ENCODE assay signal across 14 cellular contexts in the genomic region with DNA sequence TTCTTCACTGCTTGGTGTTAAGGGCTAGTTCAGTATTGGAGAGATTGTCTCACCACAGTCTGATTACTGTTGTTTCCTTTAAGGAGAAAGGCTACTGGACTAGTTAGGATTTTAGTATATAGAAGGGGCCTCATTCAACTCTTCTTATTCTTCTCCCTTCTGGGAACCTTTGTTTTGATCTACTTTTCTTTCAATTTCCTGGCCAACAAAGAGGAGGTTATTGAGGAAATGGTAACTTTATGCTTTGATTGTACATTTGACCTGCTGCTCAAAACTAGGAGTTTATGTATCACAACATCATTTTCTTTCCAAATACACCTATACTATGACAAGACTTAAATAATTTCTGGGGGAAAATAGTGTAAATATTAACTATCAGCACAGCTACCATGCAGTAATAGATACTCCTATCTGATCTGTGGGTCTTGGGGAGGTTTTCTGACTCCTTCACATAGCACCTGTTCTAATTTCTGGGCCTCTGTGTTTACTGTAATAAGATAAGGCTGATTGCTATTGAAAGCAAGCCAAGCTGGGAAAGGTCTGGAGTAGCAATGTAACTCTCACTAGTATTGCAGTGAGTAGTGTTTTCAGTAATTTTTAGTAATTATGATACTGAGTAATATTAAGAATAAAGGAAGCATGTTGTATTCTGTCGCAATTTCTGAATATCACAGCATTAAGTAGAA.
"Had no signal": no experiment of that assay in that cellular context is flagged by ENCODE, and none has a peak within 500 bp of the region (broad histone marks: within the 10 kb centered on the region; RNA-seq: fewer than 3 reads in every experiment).

No MANE protein-coding gene starts in this region.

- H3K9me3 ChIP-seq: gastrocnemius medialis, heart right ventricle, upper lobe of left lung had no signal

- ATAC-seq: effector memory CD8-positive, alpha-beta T cell; gastrocnemius medialis; heart right ventricle had no signal

- H3K27ac ChIP-seq: adrenal gland, epithelial cell of prostate, gastrocnemius medialis, heart right ventricle, neural progenitor cell, parathyroid adenoma, upper lobe of left lung had no signal

- H3K27me3 ChIP-seq: adrenal gland, gastrocnemius medialis, heart right ventricle, neural progenitor cell, upper lobe of left lung had no signal

- H3K36me3 ChIP-seq: adrenal gland, gastrocnemius medialis, heart right ventricle, neural progenitor cell, upper lobe of left lung had no signal

- DNase-seq: activated CD4-positive, alpha-beta T cell treated with anti-CD3 and anti-CD28 coated beads, Interleukin-2, amount 50 U/mL, for 1 hour; activated naive CD4-positive, alpha-beta T cell treated with anti-CD3 and anti-CD28 coated beads, Interleukin-2, amount 50 U/mL, for 16 hours; adrenal gland; effector memory CD8-positive, alpha-beta T cell; gastrocnemius medialis; heart right ventricle; islet precursor cell; retina; stimulated activated CD4-positive, alpha-beta T cell treated with anti-CD3 and anti-CD28 coated beads, Interleukin-15, amount 100 ng/mL, for 24 hours; stimulated activated CD4-positive, alpha-beta T cell treated with anti-CD3 and anti-CD28 coated beads, Interleukin-4, amount 100 ng/mL, for 24 hours; upper lobe of left lung had no signal

- H3K4me1 ChIP-seq: adrenal gland, neural progenitor cell, parathyroid adenoma, upper lobe of left lung had no signal

- H3K9ac ChIP-seq: neural progenitor cell, parathyroid adenoma had no signal

- H3K4me3 ChIP-seq: adrenal gland, gastrocnemius medialis, heart right ventricle, neural progenitor cell, upper lobe of left lung had no signal
